In the genomic region with DNA sequence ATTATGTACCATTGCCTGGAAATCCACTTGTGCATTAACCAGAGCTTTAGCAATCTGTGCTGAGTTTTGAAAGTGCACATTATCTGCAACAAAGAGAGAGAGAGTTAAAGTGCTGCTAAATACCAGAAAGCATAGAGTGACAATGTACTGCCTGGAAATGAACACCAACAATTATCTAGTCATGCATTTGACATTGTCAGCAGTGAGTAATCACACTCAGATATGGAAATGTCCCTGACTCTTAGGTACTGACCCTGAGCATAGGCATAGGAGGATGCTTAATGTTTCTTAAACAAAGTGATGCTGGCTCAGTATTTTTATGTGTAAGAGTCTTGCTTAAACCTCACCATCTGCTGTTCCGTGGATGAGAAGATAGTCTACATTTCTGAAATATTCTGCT, we compare ENCODE assay signal across 30 cellular contexts. TPM values are rescaled to one million over a fixed set of nuclear protein-coding genes. Genes with fewer than 3 reads are reported as not detected.
"Had no signal": no experiment of that assay in that cellular context is flagged by ENCODE, and none has a peak within 500 bp of the region (broad histone marks: within the 10 kb centered on the region; RNA-seq: fewer than 3 reads in every experiment).

No MANE protein-coding gene starts in this region.

- H3K36me3 Mint-ChIP-seq: brain, T-cell had no signal

- H3K27ac Mint-ChIP-seq: activated naive CD4-positive, alpha-beta T cell treated with anti-CD3 and anti-CD28 coated beads for 36 hours; activated naive CD8-positive, alpha-beta T cell treated with anti-CD3 and anti-CD28 coated beads, Interleukin-2, amount 50 U/mL, for 24 hours; activated T-helper 2 cell treated with anti-CD3 and anti-CD28 coated beads, Interferon-gamma antibody, Interleukin-2, Interleukin-4, amounts not matched to agents 10 μg/mL and 5 μg/mL and 100 μg/mL, durations not matched to agents 14 hours and 24 hours and 36 hours; nephron; T-cell had no signal

- DNase-seq: activated CD4-positive, alpha-beta T cell treated with anti-CD3 and anti-CD28 coated beads, Interleukin-2, amount 50 U/mL, for 4 hours; activated CD4-positive, CD25-positive, alpha-beta regulatory T cell treated with anti-CD3 and anti-CD28 coated beads, Interleukin-2, amount 50 U/mL, for 72 hours; activated naive CD4-positive, alpha-beta T cell treated with anti-CD3 and anti-CD28 coated beads for 36 hours; activated naive CD8-positive, alpha-beta T cell treated with anti-CD3 and anti-CD28 coated beads, Interleukin-2, amount 50 U/mL, for 24 hours; anterior cingulate cortex; dorsolateral prefrontal cortex; foreskin melanocyte; glutamatergic neuron; hypothalamus; left ventricle myocardium inferior; mammary epithelial cell; midbrain; occipital lobe; posterior cingulate gyrus; sigmoid colon; spleen; stimulated activated naive CD4-positive, alpha-beta T cell; substantia nigra; T-cell; T1000; tibial artery had no signal

- H3K9me3 Mint-ChIP-seq: activated naive CD4-positive, alpha-beta T cell treated with anti-CD3 and anti-CD28 coated beads for 36 hours; activated naive CD8-positive, alpha-beta T cell treated with anti-CD3 and anti-CD28 coated beads, Interleukin-2, amount 50 U/mL, for 24 hours; activated T-helper 2 cell treated with anti-CD3 and anti-CD28 coated beads, Interferon-gamma antibody, Interleukin-2, Interleukin-4, amounts not matched to agents 10 μg/mL and 5 μg/mL and 100 μg/mL, durations not matched to agents 14 hours and 24 hours and 36 hours; brain; nephron; T-cell had no signal

- ATAC-seq: activated naive CD8-positive, alpha-beta T cell treated with anti-CD3 and anti-CD28 coated beads, Interleukin-2, amount 50 U/mL, for 24 hours; T-cell had no signal

RNA-seq across cellular contexts. Expression of a gene that starts 20.8 kb away (rescaled TPM):
- total RNA-seq: activated CD8-positive, alpha-beta memory T cell treated with anti-CD3 and anti-CD28 coated beads for 36 hours; activated naive CD4-positive, alpha-beta T cell treated with anti-CD3 and anti-CD28 coated beads for 36 hours; activated T-helper 2 cell treated with anti-CD3 and anti-CD28 coated beads, Interferon-gamma antibody, Interleukin-2, Interleukin-4, amounts not matched to agents 10 μg/mL and 5 μg/mL and 100 μg/mL, durations not matched to agents 14 hours and 24 hours and 36 hours; dorsolateral prefrontal cortex; epithelial cell of proximal tubule; fibroblast of lung; kidney epithelial cell; left ventricle myocardium inferior; mammary epithelial cell; occipital lobe; renal cortical epithelial cell; sigmoid colon; spleen; T-cell; vagina had no signal
- polyA plus RNA-seq: fibroblast of lung, mammary epithelial cell had no signal
